Comparison of ENCODE assay signal across 10 cellular contexts in genomic region chr7:138170959-138171703, GRCh38.
DNase-seq lines count a peak whose midpoint lies in the region; ATAC-seq lines count a peak whose summit lies in the region.
"Had no signal": no experiment of that assay in that cellular context is flagged by ENCODE, and none has a peak within 500 bp of the region (broad histone marks: within the 10 kb centered on the region; RNA-seq: fewer than 3 reads in every experiment).

No MANE protein-coding gene starts in this region.

- H3K36me3 ChIP-seq in ectodermal cell (ENCODE audit: control insufficient read depth, insufficient read depth, low read length), result no peaks in the 10 kb centered on the region
- H3K36me3 ChIP-seq in CD4-positive, alpha-beta memory T cell (ENCODE audit: insufficient read depth, low read length), result no peaks in the 10 kb centered on the region

- ATAC-seq in GM18511 (IDR thresholded peaks at IDR 0.05; ENCODE audit: unreplicated experiment), result peak; percentile 94
- ATAC-seq in GM21515 (IDR thresholded peaks at IDR 0.05; ENCODE audit: unreplicated experiment), result peak; percentile 98
- ATAC-seq in HG03175 (IDR thresholded peaks at IDR 0.05; ENCODE audit: unreplicated experiment), result peak; percentile 96
- no peak for ATAC-seq in naive thymus-derived CD8-positive, alpha-beta T cell

- no peaks in the 10 kb centered on the region for H3K27me3 ChIP-seq in ectodermal cell (ENCODE audit: control insufficient read depth, insufficient read depth, low read length, poor library complexity, severe bottlenecking)
- peaks cover 3% of the 10 kb centered on the region for H3K27me3 ChIP-seq in CD4-positive, alpha-beta memory T cell (ENCODE audit: insufficient read depth, low read length)

- H3K36me3 Mint-ChIP-seq in naive thymus-derived CD8-positive, alpha-beta T cell, result peaks cover 0 to 14% (median 3%) of the 10 kb centered on the region in 3 donors
- H3K36me3 Mint-ChIP-seq in CD4-positive, alpha-beta memory T cell, result no peaks in the 10 kb centered on the region

- peaks cover 5% of the 10 kb centered on the region for H3K9me3 ChIP-seq in ectodermal cell (ENCODE audit: control insufficient read depth, low read length)
- H3K9me3 ChIP-seq in CD4-positive, alpha-beta memory T cell (ENCODE audit: control insufficient read depth in 1 of 2, low read length in 2 of 2), result no peaks in the 10 kb centered on the region

- H3K4me1 ChIP-seq in ectodermal cell (ENCODE audit: control insufficient read depth, insufficient read depth, low read length), result peaks cover 29% of the 10 kb centered on the region
- no peaks in the 10 kb centered on the region for H3K4me1 ChIP-seq in CD4-positive, alpha-beta memory T cell (ENCODE audit: insufficient read depth, low read length)

- H3K27ac ChIP-seq in ectodermal cell (ENCODE audit: insufficient read depth, low read depth, low read length, poor library complexity, severe bottlenecking), result peak overlapping the region; percentile 87
- H3K27ac ChIP-seq in CD4-positive, alpha-beta memory T cell (ENCODE audit: low read depth, low read length), result no peak overlapping the region
- H3K27ac ChIP-seq: coronary artery had no signal

- WGBS in ectodermal cell, 2 experiments, result 90 to 92% methylated on average over 7 of the region's 7 CpGs

- POLR2A ChIA-PET in naive thymus-derived CD8-positive, alpha-beta T cell (lab: Charles Lee), result interaction anchor here (0.5 kb wide), 1 partner anchor 86 kb away, joined by 4 read pairs; no protein-coding TSS in a partner anchor
- POLR2A ChIA-PET in CD4-positive, alpha-beta memory T cell (lab: Charles Lee; ENCODE audit: partially characterized antibody), result no interaction called here

- H3K27ac Mint-ChIP-seq in naive thymus-derived CD8-positive, alpha-beta T cell, result peak overlapping the region in 1 of 10 donors; percentile 25
- peak overlapping the region in 1 of 7 donors; percentile 33 for H3K27ac Mint-ChIP-seq in CD4-positive, alpha-beta memory T cell

- intact Hi-C loops in CD4-positive, alpha-beta memory T cell (cut with micrococcal nuclease), result no loop called here

- no peak overlapping the region for H3K4me3 Mint-ChIP-seq in naive thymus-derived CD8-positive, alpha-beta T cell
- H3K4me3 Mint-ChIP-seq in CD4-positive, alpha-beta memory T cell, result peak overlapping the region in 1 of 8 donors; percentile 14

- H3K4me1 Mint-ChIP-seq in naive thymus-derived CD8-positive, alpha-beta T cell, result peaks cover 0 to 2% (median 0%) of the 10 kb centered on the region in 4 donors
- peaks cover 0 to 6% (median under 1%) of the 10 kb centered on the region in 4 donors for H3K4me1 Mint-ChIP-seq in CD4-positive, alpha-beta memory T cell

- H3K9me3 Mint-ChIP-seq in naive thymus-derived CD8-positive, alpha-beta T cell, result peaks cover 4 to 24% (median 9%) of the 10 kb centered on the region in 9 donors
- H3K9me3 Mint-ChIP-seq in CD4-positive, alpha-beta memory T cell, result peaks cover 2 to 13% (median 5%) of the 10 kb centered on the region in 8 donors

- no peak overlapping the region for H3K4me3 ChIP-seq in ectodermal cell (ENCODE audit: insufficient read depth, low read depth, low read length)
- no peak overlapping the region for H3K4me3 ChIP-seq in CD4-positive, alpha-beta memory T cell (ENCODE audit: low read length in 2 of 2)
- H3K4me3 ChIP-seq: coronary artery had no signal

- no peak for DNase-seq in RPMI8226
- DNase-seq in naive thymus-derived CD8-positive, alpha-beta T cell, result no peak
- DNase-seq in CD4-positive, alpha-beta memory T cell, result no peak
- no peak for DNase-seq in mucosa of gallbladder (ENCODE audit: low spot score)
- DNase-seq: NCI-H2029 had no signal

- CTCF ChIA-PET in CD4-positive, alpha-beta memory T cell (lab: Charles Lee; ENCODE audit: partially characterized antibody), result interaction anchor here (1.1 kb wide), 1 partner anchor 9 kb away, joined by 4 read pairs; no protein-coding TSS in a partner anchor

- H3K27me3 Mint-ChIP-seq in naive thymus-derived CD8-positive, alpha-beta T cell, result peaks cover 15 to 55% (median 17%) of the 10 kb centered on the region in 5 donors
- peaks cover 25 to 27% of the 10 kb centered on the region in 2 donors for H3K27me3 Mint-ChIP-seq in CD4-positive, alpha-beta memory T cell

Comparison
In these comparisons a context has a peak if more than half of its experiments do, and no peak if none do; other contexts are left out.
1. ATAC-seq: peak in GM18511 (single experiment), GM21515 (single experiment) and HG03175 (single experiment); none in naive thymus-derived CD8-positive, alpha-beta T cell (0 of 2).